In the genomic region with DNA sequence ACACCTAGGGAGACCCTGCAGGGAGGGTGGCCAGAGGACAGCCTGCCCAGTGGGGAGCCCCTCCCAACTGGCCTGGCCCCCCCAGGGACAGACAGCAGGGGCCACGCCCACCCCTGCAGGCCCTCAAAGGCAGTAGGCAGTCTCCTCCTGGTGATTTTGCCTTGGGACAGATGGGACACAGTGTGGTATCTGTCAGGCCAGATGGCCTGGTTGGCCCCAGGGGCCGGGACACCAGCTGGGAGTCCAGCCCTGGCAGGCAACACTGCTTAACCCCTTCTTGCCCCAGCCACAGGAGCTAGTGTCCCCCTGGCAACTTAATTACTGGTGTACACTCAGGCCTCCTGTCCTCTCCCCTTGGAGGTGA, we compare ENCODE assay signal across 12 cellular contexts. TPM values are rescaled to one million over a fixed set of nuclear protein-coding genes. Genes with fewer than 3 reads are reported as not detected.
DNase-seq lines count a peak whose midpoint lies in the region; ATAC-seq, FAIRE-seq and TF ChIP-seq lines count a peak whose summit lies in the region.
"Had no signal": no experiment of that assay in that cellular context is flagged by ENCODE, and none has a peak within 500 bp of the region (broad histone marks: within the 10 kb centered on the region; RNA-seq: fewer than 3 reads in every experiment).

No MANE protein-coding gene starts in this region.

- peaks cover 99% of the 10 kb centered on the region for H3K79me2 ChIP-seq in mammary epithelial cell (ENCODE audit: insufficient read depth, low read length)

- no peaks in the 10 kb centered on the region for H3K9me3 Mint-ChIP-seq in immature natural killer cell
- H3K9me3 Mint-ChIP-seq: neural crest cell had no signal

- H3K36me3 ChIP-seq in mammary epithelial cell (ENCODE audit: insufficient read depth, low read length) = no peaks in the 10 kb centered on the region
- H3K36me3 ChIP-seq: stomach had no signal

- H3K9me3 ChIP-seq in A549 = no peaks in the 10 kb centered on the region
- H3K9me3 ChIP-seq in mammary epithelial cell (replicated peaks; ENCODE audit: insufficient read depth, low read length) = no peaks in the 10 kb centered on the region
- H3K9me3 ChIP-seq: stomach had no signal

- peak overlapping the region in 1 of 6 donors; percentile 24 for H3K27ac Mint-ChIP-seq in immature natural killer cell

- peaks cover 66 to 77% of the 10 kb centered on the region in 2 donors for H3K4me1 Mint-ChIP-seq in immature natural killer cell

- H3K36me3 Mint-ChIP-seq in immature natural killer cell = no peaks in the 10 kb centered on the region

- TF ChIP-seq POLR2A in A549 (IDR thresholded peaks at IDR 0.05; ENCODE audit: low read length) = no peak

- intact Hi-C loops in mammary epithelial cell (cut with micrococcal nuclease) = loop anchor here (1.0 kb wide), 1 partner anchor 15 kb away; no protein-coding TSS in a partner anchor

- no peak overlapping the region for H3K4me3 Mint-ChIP-seq in immature natural killer cell
- H3K4me3 Mint-ChIP-seq: neural crest cell had no signal

- no peak for DNase-seq in A549 (ENCODE audit: low read depth in 1 of 2, low spot score in 1 of 2)
- DNase-seq in M059J (ENCODE audit: low read depth) = peak; percentile 47
- no peak for DNase-seq in mammary epithelial cell
- DNase-seq in midbrain (lab: John Stamatoyannopoulos, UW) = peak; percentile 42
- no peak for DNase-seq in activated CD8-positive, alpha-beta memory T cell treated with anti-CD3 and anti-CD28 coated beads for 24 hours
- no peak for DNase-seq in immature natural killer cell
- DNase-seq in NCI-H526 treated with DMSO at 0.1 percent for 48 hours (lab: John Stamatoyannopoulos, UW) = no peak
- DNase-seq: NCI-H2029 treated with DMSO at 0.1 percent for 48 hours, stomach had no signal

- WGBS in A549 (ENCODE audit: missing lambda C conversion rate) = no CpG with 5 or more reads among the region's 2 CpGs
- WGBS in mammary epithelial cell (ENCODE audit: low coverage, missing lambda C conversion rate) = no CpG with 5 or more reads among the region's 2 CpGs

- in situ Hi-C loops in mammary epithelial cell (cut with MboI; ENCODE audit: low sequenced_read_pairs in 2 of 2) = no loop called here

- TF ChIP-seq CTCF in A549 (IDR thresholded peaks at IDR 0.05) (no peak), mammary epithelial cell (conservative IDR thresholded peaks at IDR 0.05 in 1 of 2, IDR thresholded peaks at IDR 0.05 in 1 of 2; ENCODE audit: extremely low read depth in 1 of 2, insufficient read depth in 1 of 2, low read depth in 1 of 2, low read length in 2 of 2) (no peak)

- ATAC-seq in A549 (peak in 1 of 2 experiments; percentile 8; a peak in 3 of 6 replicates), HG03196 (IDR thresholded peaks at IDR 0.05; ENCODE audit: unreplicated experiment) (no peak)

- POLR2A ChIA-PET in A549 (lab: Yijun Ruan, JAX) = no interaction called here

- no peak for FAIRE-seq in A549 (lab: Jason Lieb, UNC)
- FAIRE-seq: islet of Langerhans had no signal

- CTCF ChIA-PET in A549 (lab: Yijun Ruan, JAX) = interaction anchor here (0.7 to 3.0 kb wide), 2 partner anchors 25 to 30 kb away, joined by 3 to 23 read pairs; no protein-coding TSS in a partner anchor
- CTCF ChIA-PET in mammary epithelial cell (lab: Charles Lee; ENCODE audit: low non-redundant PET) = no interaction called here

- dilution Hi-C loops in mammary epithelial cell (cut with HindIII; ENCODE audit: low sequenced_read_pairs) = no loop called here

- TF ChIP-seq EP300 in A549 (IDR thresholded peaks at IDR 0.05) = no peak

- H3K27me3 ChIP-seq in mammary epithelial cell (ENCODE audit: insufficient read depth, low read length) = no peaks in the 10 kb centered on the region
- H3K27me3 ChIP-seq: stomach had no signal

- H4K20me1 ChIP-seq in mammary epithelial cell (ENCODE audit: insufficient read depth, low read length) = no peaks in the 10 kb centered on the region

- peak overlapping the region; percentile 80 for H3K9ac ChIP-seq in mammary epithelial cell (ENCODE audit: insufficient read depth, low read length)

- H3K4me1 ChIP-seq in A549 = peaks cover 69% of the 10 kb centered on the region
- peaks cover 70% of the 10 kb centered on the region for H3K4me1 ChIP-seq in mammary epithelial cell (ENCODE audit: insufficient read depth, low read length)

- H3K27me3 Mint-ChIP-seq in immature natural killer cell (ENCODE audit: low read depth in 3 of 3) = peaks cover 0 to 8% (median 6%) of the 10 kb centered on the region in 3 donors

- H3K4me2 ChIP-seq in A549 (peak overlapping the region; percentile 36), mammary epithelial cell (ENCODE audit: insufficient read depth, low read depth, low read length) (peak overlapping the region; percentile 37)

- H2AFZ ChIP-seq in mammary epithelial cell (ENCODE audit: low read depth, low read length) = no peak overlapping the region

- peak overlapping the region in 1 of 2 experiments; percentile 79; a peak in 3 of 6 replicates for H3K27ac ChIP-seq in A549
- H3K27ac ChIP-seq in mammary epithelial cell (ENCODE audit: insufficient read depth, low read depth, low read length) = peak overlapping the region; percentile 96
- H3K27ac ChIP-seq: stomach had no signal

- no peak for TF ChIP-seq RAD21 in A549 (conservative IDR thresholded peaks at IDR 0.05 in 1 of 2, IDR thresholded peaks at IDR 0.05 in 1 of 2)

- BruUV-seq in mammary epithelial cell (replicated peaks; lab: Mats Ljungman, UMichigan) = no TSS peak

- no peak overlapping the region for H3K4me3 ChIP-seq in A549
- H3K4me3 ChIP-seq in mammary epithelial cell (replicated peaks in 1 of 3; ENCODE audit: insufficient read depth in 1 of 3, low read depth in 2 of 3, low read length in 3 of 3) = no peak overlapping the region
- H3K4me3 ChIP-seq: stomach had no signal

TF ChIP-seq in A549, 52 proteins besides CTCF, POLR2A, EP300 and RAD21 (continues in another document):
- no peak for TF ChIP-seq FOXS1 (CRISPR knock-in tag; IDR thresholded peaks at IDR 0.05)
- TF ChIP-seq, protein P1, sequence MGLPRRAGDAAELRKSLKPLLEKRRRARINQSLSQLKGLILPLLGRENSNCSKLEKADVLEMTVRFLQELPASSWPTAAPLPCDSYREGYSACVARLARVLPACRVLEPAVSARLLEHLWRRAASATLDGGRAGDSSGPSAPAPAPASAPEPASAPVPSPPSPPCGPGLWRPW (IDR thresholded peaks at IDR 0.05) = no peak
- no peak for TF ChIP-seq BHLHE40 (IDR thresholded peaks at IDR 0.05; ENCODE audit: low read depth, low read length)
- TF ChIP-seq HDAC2 (IDR thresholded peaks at IDR 0.05) = no peak
- TF ChIP-seq, protein P2, sequence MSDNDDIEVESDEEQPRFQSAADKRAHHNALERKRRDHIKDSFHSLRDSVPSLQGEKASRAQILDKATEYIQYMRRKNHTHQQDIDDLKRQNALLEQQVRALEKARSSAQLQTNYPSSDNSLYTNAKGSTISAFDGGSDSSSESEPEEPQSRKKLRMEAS (IDR thresholded peaks at IDR 0.05) = no peak
- no peak for TF ChIP-seq HOXA7 (CRISPR knock-in tag; IDR thresholded peaks at IDR 0.05)
- no peak for TF ChIP-seq FOSL2 (IDR thresholded peaks at IDR 0.05)
- TF ChIP-seq FOSL2 (CRISPR knock-in tag; IDR thresholded peaks at IDR 0.05) = no peak
- TF ChIP-seq, protein P3, sequence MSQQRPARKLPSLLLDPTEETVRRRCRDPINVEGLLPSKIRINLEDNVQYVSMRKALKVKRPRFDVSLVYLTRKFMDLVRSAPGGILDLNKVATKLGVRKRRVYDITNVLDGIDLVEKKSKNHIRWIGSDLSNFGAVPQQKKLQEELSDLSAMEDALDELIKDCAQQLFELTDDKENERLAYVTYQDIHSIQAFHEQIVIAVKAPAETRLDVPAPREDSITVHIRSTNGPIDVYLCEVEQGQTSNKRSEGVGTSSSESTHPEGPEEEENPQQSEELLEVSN (IDR thresholded peaks at IDR 0.05; ENCODE audit: borderline replicate concordance, low read depth) = no peak
- TF ChIP-seq CBX2 (IDR thresholded peaks at IDR 0.05; ENCODE audit: borderline replicate concordance, low read depth) = no peak
- TF ChIP-seq SREBF2 (IDR thresholded peaks at IDR 0.05) = no peak
- TF ChIP-seq, protein P4, sequence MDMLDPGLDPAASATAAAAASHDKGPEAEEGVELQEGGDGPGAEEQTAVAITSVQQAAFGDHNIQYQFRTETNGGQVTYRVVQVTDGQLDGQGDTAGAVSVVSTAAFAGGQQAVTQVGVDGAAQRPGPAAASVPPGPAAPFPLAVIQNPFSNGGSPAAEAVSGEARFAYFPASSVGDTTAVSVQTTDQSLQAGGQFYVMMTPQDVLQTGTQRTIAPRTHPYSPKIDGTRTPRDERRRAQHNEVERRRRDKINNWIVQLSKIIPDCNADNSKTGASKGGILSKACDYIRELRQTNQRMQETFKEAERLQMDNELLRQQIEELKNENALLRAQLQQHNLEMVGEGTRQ (IDR thresholded peaks at IDR 0.05) = no peak
- no peak for TF ChIP-seq ZNF302 (CRISPR knock-in tag; IDR thresholded peaks at IDR 0.05)
- TF ChIP-seq EHMT2 (IDR thresholded peaks at IDR 0.05; ENCODE audit: low read depth) = no peak
- no peak for TF ChIP-seq HOXB13 (CRISPR knock-in tag; IDR thresholded peaks at IDR 0.05; ENCODE audit: low read depth)
- TF ChIP-seq ZC3H11A (IDR thresholded peaks at IDR 0.05) = no peak
- TF ChIP-seq CEBPB (IDR thresholded peaks at IDR 0.05) = no peak
- TF ChIP-seq RNF2 (IDR thresholded peaks at IDR 0.05; ENCODE audit: borderline replicate concordance, low read depth) = no peak
- TF ChIP-seq SMC3 (IDR thresholded peaks at IDR 0.05) = no peak

RNA-seq across cellular contexts. Expression of gene IFFO2, which starts 17.8 kb away (rescaled TPM):
- 23.0 and 24.3 TPM in 2 replicates for polyA plus RNA-seq in A549 (2011; rRNA removed)
- 43.9 and 44.0 TPM in 2 replicates for polyA plus RNA-seq in A549 (2012; cell fraction: cytosol; rRNA removed)
- polyA plus RNA-seq in A549 (2012; cell fraction: nucleus; rRNA removed) = 93.7 and 96.0 TPM in 2 replicates
- polyA plus RNA-seq in A549 (2017; fragmentation: RNase III; extraction: RNeasy Plus Mini Kit Qiagen cat#74134 plus additional on column Dnase treatment) = 50.1 to 57.5 TPM (median 53.9 TPM) in 3 replicates
- polyA minus RNA-seq in A549 (2011; rRNA and poly(A)+ RNA removed) = 24.2 and 31.1 TPM in 2 replicates
- total RNA-seq in M059J (2014; rRNA removed; shearing (Covaris generic)) = 6.7 and 13.2 TPM in 2 replicates
- total RNA-seq in mammary epithelial cell = 100 to 1,000 TPM in 1 of 2 donors, 10 to 100 TPM in 1; 94.8 to 304 TPM
- 66.9 TPM for polyA plus RNA-seq in mammary epithelial cell
- polyA minus RNA-seq in mammary epithelial cell = 116 TPM
- 1 to 10 TPM; 1.9 to 3.9 (median 3.2) TPM for polyA plus RNA-seq in immature natural killer cell

RNA-seq across cellular contexts. Expression of gene ALDH4A1, which starts 36.3 kb away (rescaled TPM):
- 9.4 and 9.7 TPM in 2 replicates for polyA plus RNA-seq in A549 (2011; rRNA removed)
- 17.8 and 20.9 TPM in 2 replicates for polyA plus RNA-seq in A549 (2012; cell fraction: cytosol; rRNA removed)
- 44.6 and 47.4 TPM in 2 replicates for polyA plus RNA-seq in A549 (2012; cell fraction: nucleus; rRNA removed)
- 14.7 to 17.1 TPM (median 15.4 TPM) in 3 replicates for polyA plus RNA-seq in A549 (2017; fragmentation: RNase III; extraction: RNeasy Plus Mini Kit Qiagen cat#74134 plus additional on column Dnase treatment)
- 12.0 and 13.4 TPM in 2 replicates for polyA minus RNA-seq in A549 (2011; rRNA and poly(A)+ RNA removed)
- 5.8 and 14.8 TPM in 2 replicates for total RNA-seq in M059J (2014; rRNA removed; shearing (Covaris generic))
- total RNA-seq in mammary epithelial cell = 10 to 100 TPM; 24.0 to 41.4 TPM
- polyA plus RNA-seq in mammary epithelial cell = 35.3 TPM
- polyA minus RNA-seq in mammary epithelial cell = 24.8 TPM
- 1 to 10 TPM; 1.7 to 6.7 (median 3.8) TPM for polyA plus RNA-seq in immature natural killer cell

Comparison
In these comparisons a context has a peak if more than half of its experiments do, and no peak if none do; other contexts are left out.
1. DNase-seq: peak in M059J (single experiment) and midbrain (single experiment); none in A549 (0 of 2), mammary epithelial cell (single experiment), activated CD8-positive, alpha-beta memory T cell treated with anti-CD3 and anti-CD28 coated beads for 24 hours (single experiment), immature natural killer cell (0 of 3) and NCI-H526 treated with DMSO at 0.1 percent for 48 hours (single experiment).
2. RNA of gene IFFO2, which starts 17.8 kb away (polyA plus RNA-seq): 66.9 TPM in mammary epithelial cell (single experiment) and 23.0 to 96.0 TPM in A549; 1.9 to 3.9 TPM in immature natural killer cell; every median in the first group is over 4 times any median in the second.